19 cellular contexts compared by ENCODE assay signal in the genomic region with DNA sequence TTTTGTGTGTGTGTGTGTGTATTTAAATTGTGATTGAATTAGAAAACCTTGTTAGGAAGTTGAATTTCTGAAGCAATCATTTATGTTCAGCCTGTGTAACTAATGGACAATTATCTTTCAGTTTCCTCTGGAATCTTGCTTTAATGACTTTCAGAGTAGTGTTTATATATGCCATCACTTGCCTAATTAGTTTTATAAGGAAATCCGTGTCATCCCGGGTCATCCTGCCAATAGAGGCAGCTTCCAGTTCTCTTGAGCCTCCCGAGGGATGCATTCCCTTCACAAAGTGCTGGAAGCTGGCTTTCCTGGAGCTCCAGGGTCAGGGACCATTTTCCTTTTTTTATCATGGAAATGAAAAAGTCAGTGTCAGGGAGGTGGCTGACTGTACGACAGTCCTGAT. TPM values are rescaled to one million over a fixed set of nuclear protein-coding genes. Genes with fewer than 3 reads are reported as not detected.
DNase-seq lines count a peak whose midpoint lies in the region; ATAC-seq, FAIRE-seq and TF ChIP-seq lines count a peak whose summit lies in the region.
"Had no signal": no experiment of that assay in that cellular context is flagged by ENCODE, and none has a peak within 500 bp of the region (broad histone marks: within the 10 kb centered on the region; RNA-seq: fewer than 3 reads in every experiment).

No MANE protein-coding gene starts in this region.

- WGBS in A549 (ENCODE audit: missing lambda C conversion rate), result 69% methylated on average over 4 of the region's 4 CpGs

- no peak overlapping the region for H2AFZ ChIP-seq in endothelial cell of umbilical vein (ENCODE audit: low read depth, low read length)

- peaks cover 15% of the 10 kb centered on the region for H3K79me2 ChIP-seq in endothelial cell of umbilical vein (ENCODE audit: control insufficient read depth, insufficient read depth, low read length)

- no peaks in the 10 kb centered on the region for H3K9me1 ChIP-seq in endothelial cell of umbilical vein (replicated peaks; ENCODE audit: control insufficient read depth, extremely low read depth, insufficient read depth, low read length)

- TF ChIP-seq EP300 in A549 (IDR thresholded peaks at IDR 0.05), result no peak

- no peaks in the 10 kb centered on the region for H3K9me3 Mint-ChIP-seq in Caco-2 (ENCODE audit: unreplicated experiment)
- H3K9me3 Mint-ChIP-seq: CD4-positive, alpha-beta memory T cell; H9 had no signal

- H3K4me1 ChIP-seq in A549 (peaks cover 98% of the 10 kb centered on the region), endothelial cell of umbilical vein (ENCODE audit: control insufficient read depth, extremely low read depth, insufficient read depth, low read length) (peaks cover 27% of the 10 kb centered on the region), Caco-2 (peaks cover 79% of the 10 kb centered on the region)

- peak overlapping the region; percentile 61; the same call in 2 of the 3 replicates for H3K4me2 ChIP-seq in A549
- H3K4me2 ChIP-seq in endothelial cell of umbilical vein (ENCODE audit: insufficient read depth, low read length), result peak overlapping the region; percentile 0

- dilution Hi-C loops in endothelial cell of umbilical vein (cut with MboI; ENCODE audit: extremely low pct_ligation_motif_present, low sequenced_read_pairs), result no loop called here

- H3K27ac ChIP-seq in A549 (peak overlapping the region; percentile 81 to 85), endothelial cell of umbilical vein (ENCODE audit: insufficient read depth, low read depth, low read length) (no peak overlapping the region)
- H3K27ac ChIP-seq: RWPE1 had no signal

- H3K4me1 Mint-ChIP-seq in Caco-2 (ENCODE audit: low read depth, unreplicated experiment), result peaks cover 30% of the 10 kb centered on the region

- H3K27me3 ChIP-seq in endothelial cell of umbilical vein (ENCODE audit: control insufficient read depth in 2 of 2, insufficient read depth in 2 of 2, low read length in 2 of 2), result no peaks in the 10 kb centered on the region
- no peaks in the 10 kb centered on the region for H3K27me3 ChIP-seq in Caco-2 (replicated peaks; ENCODE audit: control insufficient read depth, insufficient read depth, low read length)

- no peak for TF ChIP-seq RAD21 in A549 (conservative IDR thresholded peaks at IDR 0.05 in 1 of 2, IDR thresholded peaks at IDR 0.05 in 1 of 2)

- no peaks in the 10 kb centered on the region for H3K36me3 ChIP-seq in endothelial cell of umbilical vein (ENCODE audit: control insufficient read depth in 2 of 2, extremely low read depth in 1 of 2, insufficient read depth in 2 of 2, low read length in 2 of 2)
- no peaks in the 10 kb centered on the region for H3K36me3 ChIP-seq in Caco-2 (ENCODE audit: control insufficient read depth, insufficient read depth, low read length)

- no peaks in the 10 kb centered on the region for H4K20me1 ChIP-seq in endothelial cell of umbilical vein (replicated peaks; ENCODE audit: control insufficient read depth, extremely low read depth, insufficient read depth, low read length)

- H3K9ac ChIP-seq in endothelial cell of umbilical vein (replicated peaks; ENCODE audit: extremely low read depth, insufficient read depth, low read length), result no peak overlapping the region

- TF ChIP-seq CTCF in A549 (IDR thresholded peaks at IDR 0.05), result no peak
- TF ChIP-seq CTCF in AG10803 (conservative IDR thresholded peaks at IDR 0.05; ENCODE audit: low read length), result no peak
- TF ChIP-seq CTCF in endothelial cell of umbilical vein (IDR thresholded peaks at IDR 0.05; ENCODE audit: extremely low read depth in 1 of 2, insufficient read depth in 1 of 2, low read depth in 1 of 2, low read length in 2 of 2), result no peak
- no peak for TF ChIP-seq CTCF in Caco-2 (IDR thresholded peaks at IDR 0.05; ENCODE audit: insufficient read depth in 1 of 2, low read depth in 1 of 2, low read length in 1 of 2, severe bottlenecking in 1 of 2, unreplicated experiment in 1 of 2)

- POLR2A ChIA-PET in A549 (lab: Yijun Ruan, JAX), result no interaction called here
- POLR2A ChIA-PET in endothelial cell of umbilical vein (lab: Charles Lee), result interaction anchor here (0.6 kb wide), 1 partner anchor 57 kb away, joined by 4 read pairs; no protein-coding TSS in a partner anchor
- POLR2A ChIA-PET in Caco-2 (lab: Charles Lee), result no interaction called here

- no peak overlapping the region for H3K4me3 ChIP-seq in A549
- no peak overlapping the region for H3K4me3 ChIP-seq in AG10803 (ENCODE audit: low read length)
- H3K4me3 ChIP-seq in endothelial cell of umbilical vein (replicated peaks in 1 of 3; ENCODE audit: insufficient read depth in 1 of 3, low read depth in 1 of 3, low read length in 3 of 3), result no peak overlapping the region
- H3K4me3 ChIP-seq in Caco-2 (ENCODE audit: low read depth, low read length), result no peak overlapping the region
- H3K4me3 ChIP-seq: GM12878 had no signal

- H3K27ac Mint-ChIP-seq in Caco-2 (ENCODE audit: unreplicated experiment), result no peak overlapping the region
- H3K27ac Mint-ChIP-seq: H9 had no signal

- H3K9me3 ChIP-seq in A549 (no peaks in the 10 kb centered on the region), endothelial cell of umbilical vein (replicated peaks; ENCODE audit: control insufficient read depth, insufficient read depth, low read length) (no peaks in the 10 kb centered on the region), Caco-2 (no peaks in the 10 kb centered on the region)

- no peak overlapping the region for H3K4me3 Mint-ChIP-seq in Caco-2 (ENCODE audit: unreplicated experiment)
- H3K4me3 Mint-ChIP-seq: CD4-positive, alpha-beta memory T cell; H9 had no signal

- CTCF ChIA-PET in A549 (lab: Yijun Ruan, JAX), result interaction anchor here (0.9 to 1.6 kb wide), 3 partner anchors 34 to 42 kb away, joined by 3 to 5 read pairs (median 4); no protein-coding TSS in a partner anchor
- CTCF ChIA-PET in endothelial cell of umbilical vein (lab: Charles Lee), result interaction anchor here (1.0 to 2.5 kb wide), 7 partner anchors 10 to 221 kb away, joined by 3 to 10 read pairs (median 4); no protein-coding TSS in a partner anchor
- CTCF ChIA-PET in Caco-2 (lab: Charles Lee), result interaction anchor here (0.6 kb wide), 1 partner anchor 1470 kb away, joined by 6 read pairs; no protein-coding TSS in a partner anchor

- TF ChIP-seq POLR2A in A549 (IDR thresholded peaks at IDR 0.05; ENCODE audit: low read length) (no peak), endothelial cell of umbilical vein (IDR thresholded peaks at IDR 0.05; ENCODE audit: low read depth, low read length) (no peak)

- DNase-seq in A549 (ENCODE audit: low read depth in 1 of 2, low spot score in 1 of 2), result no peak
- DNase-seq in AG10803 (ENCODE audit: low read depth), result peak; percentile 33
- DNase-seq in M059J (ENCODE audit: low read depth), result peak; percentile 30
- DNase-seq in endothelial cell of umbilical vein (ENCODE audit: low read depth, low spot score), result no peak
- DNase-seq in Caco-2, result no peak
- no peak for DNase-seq in T-helper 1 cell
- DNase-seq: CD4-positive, alpha-beta memory T cell; DND-41; GDM1; H9; KBM-7; NCI-H1048; NCI-H146; NCI-H2081; NCI-H526 had no signal

- no peak for ATAC-seq in A549
- ATAC-seq in GM19324 (IDR thresholded peaks at IDR 0.05; ENCODE audit: low FRiP score, unreplicated experiment), result no peak
- ATAC-seq: GM12878 had no signal

- FAIRE-seq in A549 (lab: Jason Lieb, UNC), result no peak
- no peak for FAIRE-seq in endothelial cell of umbilical vein (lab: Jason Lieb, UNC)
- FAIRE-seq: D721Med, GM12878 had no signal

- no peaks in the 10 kb centered on the region for H3K27me3 Mint-ChIP-seq in Caco-2 (ENCODE audit: insufficient read depth, unreplicated experiment)
- H3K27me3 Mint-ChIP-seq: CD4-positive, alpha-beta memory T cell had no signal

- intact Hi-C loops in endothelial cell of umbilical vein (cut with micrococcal nuclease) (loop anchor here (5.0 kb wide), 1 partner anchor 38 kb away; no protein-coding TSS in a partner anchor), Caco-2 (cut with micrococcal nuclease; ENCODE audit: unreplicated experiment) (no loop called here)

- BruUV-seq in endothelial cell of umbilical vein (replicated peaks; lab: Mats Ljungman, UMichigan) (no TSS peak), Caco-2 (replicated peaks; lab: Mats Ljungman, UMichigan) (no TSS peak)

- H3K36me3 Mint-ChIP-seq in Caco-2 (ENCODE audit: insufficient read depth, unreplicated experiment), result peaks cover 4% of the 10 kb centered on the region

TF ChIP-seq in endothelial cell of umbilical vein, 7 proteins besides CTCF, POLR2A, EP300 and RAD21:
- TF ChIP-seq POLR2AphosphoS5 (IDR thresholded peaks at IDR 0.05; ENCODE audit: insufficient read depth, low read depth, low read length), result no peak
- TF ChIP-seq MYC (IDR thresholded peaks at IDR 0.05; ENCODE audit: low read depth, low read length), result no peak
- TF ChIP-seq, protein P1, sequence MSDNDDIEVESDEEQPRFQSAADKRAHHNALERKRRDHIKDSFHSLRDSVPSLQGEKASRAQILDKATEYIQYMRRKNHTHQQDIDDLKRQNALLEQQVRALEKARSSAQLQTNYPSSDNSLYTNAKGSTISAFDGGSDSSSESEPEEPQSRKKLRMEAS (IDR thresholded peaks at IDR 0.05; ENCODE audit: insufficient read depth, insufficient read length), result no peak
- TF ChIP-seq EZH2 (IDR thresholded peaks at IDR 0.05; ENCODE audit: borderline replicate concordance, low read depth, low read length, severe bottlenecking), result no peak
- no peak for TF ChIP-seq FOS (IDR thresholded peaks at IDR 0.05; ENCODE audit: borderline replicate concordance, insufficient read depth, low read length)
- TF ChIP-seq GATA2 (IDR thresholded peaks at IDR 0.05; ENCODE audit: insufficient read depth, insufficient read length, low read depth, low read length), result no peak
- no peak for TF ChIP-seq JUN (IDR thresholded peaks at IDR 0.05; ENCODE audit: borderline replicate concordance, insufficient read depth, insufficient read length, low read depth)

RNA-seq across cellular contexts. Expression of a gene that starts 42.9 kb away (rescaled TPM):
- polyA plus RNA-seq in A549 (2011; rRNA removed), result 65.0 and 79.7 TPM in 2 replicates
- polyA plus RNA-seq in A549 (2012; cell fraction: cytosol; rRNA removed), result 22.5 and 28.8 TPM in 2 replicates
- polyA plus RNA-seq in A549 (2012; cell fraction: nucleus; rRNA removed), result 33.6 and 40.4 TPM in 2 replicates
- 28.1 to 28.8 TPM (median 28.1 TPM) in 3 replicates for polyA plus RNA-seq in A549 (2017; fragmentation: RNase III; extraction: RNeasy Plus Mini Kit Qiagen cat#74134 plus additional on column Dnase treatment)
- polyA minus RNA-seq in A549 (2011; rRNA and poly(A)+ RNA removed), result 66.8 and 80.3 TPM in 2 replicates
- 8.3 and 17.9 TPM in 2 replicates for total RNA-seq in M059J (2014; rRNA removed; shearing (Covaris generic))
- 27.3 and 34.2 TPM in 2 replicates for total RNA-seq in endothelial cell of umbilical vein
- polyA plus RNA-seq in endothelial cell of umbilical vein, result 5.8 and 7.5 TPM in 2 replicates
- 10.0 and 10.9 TPM in 2 replicates for polyA plus RNA-seq in endothelial cell of umbilical vein (2011; cell fraction: cytosol; rRNA removed)
- polyA plus RNA-seq in endothelial cell of umbilical vein (2011; cell fraction: nucleus; rRNA removed), result 16.5 and 20.3 TPM in 2 replicates
- 16.5 and 17.0 TPM in 2 replicates for polyA plus RNA-seq in endothelial cell of umbilical vein (2012)
- 19.5 and 19.9 TPM in 2 replicates for polyA minus RNA-seq in endothelial cell of umbilical vein
- 9.7 TPM for polyA minus RNA-seq in endothelial cell of umbilical vein (2011; cell fraction: cytosol; rRNA and poly(A)+ RNA removed)
- 31.4 and 39.5 TPM in 2 replicates for polyA minus RNA-seq in endothelial cell of umbilical vein (2011; cell fraction: nucleus; rRNA and poly(A)+ RNA removed)
- 29.6 and 34.7 TPM in 2 replicates for total RNA-seq in Caco-2 (2022)

Comparison
In these comparisons a context has a peak if more than half of its experiments do, and no peak if none do; other contexts are left out.
1. DNase-seq: peak in AG10803 (single experiment) and M059J (single experiment); none in A549 (0 of 2), endothelial cell of umbilical vein (single experiment), Caco-2 (0 of 2) and T-helper 1 cell (0 of 5).